8 cellular contexts compared by ENCODE assay signal in genomic region chr18:79396431-79397287, GRCh38. TPM values are rescaled to one million over a fixed set of nuclear protein-coding genes. Genes with fewer than 3 reads are reported as not detected.
A peak's percentile ranks its signal among the peaks of the same experiment; 100 is the strongest.
DNase-seq lines count a peak whose midpoint lies in the region; ATAC-seq and TF ChIP-seq lines count a peak whose summit lies in the region.

No MANE protein-coding gene starts in this region.

- H3K4me1 ChIP-seq in cardiac muscle cell (ENCODE audit: low read depth): peaks cover 3% of the 10 kb centered on the region
- H3K4me1 ChIP-seq in sigmoid colon: peaks cover 0 to 62% (median 49%) of the 10 kb centered on the region in 4 donors

- intact Hi-C loops in sigmoid colon (cut with DNase I): loop anchor here (5.0 kb wide), 1 partner anchor 111 kb away; no protein-coding TSS in a partner anchor

- H3K36me3 ChIP-seq in cardiac muscle cell: no peaks in the 10 kb centered on the region
- H3K36me3 ChIP-seq in sigmoid colon: no peaks in the 10 kb centered on the region

- H3K27me3 ChIP-seq in cardiac muscle cell (peaks cover 77% of the 10 kb centered on the region), sigmoid colon (no peaks in the 10 kb centered on the region)

- no peak for TF ChIP-seq EP300 in sigmoid colon (IDR thresholded peaks at IDR 0.05)

- peak overlapping the region; percentile 43 for H3K4me3 ChIP-seq in cardiac muscle cell
- peak overlapping the region; percentile 38 to 82 (median 64) for H3K4me3 ChIP-seq in sigmoid colon

- TF ChIP-seq CTCF in cardiac muscle cell (IDR thresholded peaks at IDR 0.05; ENCODE audit: low read depth, low read length) (no peak), sigmoid colon (IDR thresholded peaks at IDR 0.05) (peak in 1 of 4 experiments; percentile 21)

- 6 to 13% methylated on average over 69 of the region's 69 CpGs for WGBS in sigmoid colon, 2 donors

- H3K27ac ChIP-seq in cardiac muscle cell (no peak overlapping the region), sigmoid colon (peak overlapping the region; percentile 92 to 98 (median 96))

- H3K9me3 ChIP-seq in cardiac muscle cell (ENCODE audit: low read depth) (no peaks in the 10 kb centered on the region), sigmoid colon (no peaks in the 10 kb centered on the region)

- TF ChIP-seq POLR2A in sigmoid colon (IDR thresholded peaks at IDR 0.05): no peak

- peak; percentile 9 for DNase-seq in NCI-H1436 (lab: John Stamatoyannopoulos, UW)
- DNase-seq in NCI-H1436 treated with DMSO at 0.1 percent for 48 hours (lab: John Stamatoyannopoulos, UW): no peak
- peak; percentile 24 for DNase-seq in LHCN-M2 (ENCODE audit: low read depth)
- DNase-seq in activated T-helper 1 cell treated with Interleukin-2 at 50 U/mL for 16 hours (ENCODE audit: low read depth): peak; percentile 37
- DNase-seq in cardiac muscle cell (ENCODE audit: low read depth in 1 of 2, low spot score in 1 of 2): peak; percentile 61 to 71
- DNase-seq in sigmoid colon: peak; percentile 85
- DNase-seq in NCI-H2171 (lab: John Stamatoyannopoulos, UW): no peak

- no peak for ATAC-seq in GM19397 (IDR thresholded peaks at IDR 0.05; ENCODE audit: unreplicated experiment)

RNA-seq across cellular contexts. Expression of gene NFATC1, which starts 0.9 kb away (rescaled TPM):
- total RNA-seq in LHCN-M2 (2014; rRNA removed) (3.9 and 4.5 TPM in 2 replicates), cardiac muscle cell (7.5 and 10.8 TPM in 2 replicates), sigmoid colon (10 to 100 TPM in 3 of 4 donors, 1 to 10 TPM in 1; 7.3 to 13.8 (median 11.1) TPM)
- 6.7 TPM for polyA plus RNA-seq in LHCN-M2 (2012)
- polyA plus RNA-seq in cardiac muscle cell (11.7 and 19.0 TPM in 2 replicates), sigmoid colon (10 to 100 TPM in 1 of 3 donors, 1 to 10 TPM in 2; 1.6 to 12.4 (median 2.4) TPM)

Comparison
In these comparisons a context has a peak if more than half of its experiments do, and no peak if none do; other contexts are left out.
1. DNase-seq: peak in NCI-H1436 (single experiment), LHCN-M2 (single experiment), activated T-helper 1 cell treated with Interleukin-2 at 50 U/mL for 16 hours (single experiment), cardiac muscle cell (2 of 2) and sigmoid colon (single experiment); none in NCI-H1436 treated with DMSO at 0.1 percent for 48 hours (single experiment) and NCI-H2171 (single experiment).